18 cellular contexts compared by ENCODE assay signal in the genomic region with DNA sequence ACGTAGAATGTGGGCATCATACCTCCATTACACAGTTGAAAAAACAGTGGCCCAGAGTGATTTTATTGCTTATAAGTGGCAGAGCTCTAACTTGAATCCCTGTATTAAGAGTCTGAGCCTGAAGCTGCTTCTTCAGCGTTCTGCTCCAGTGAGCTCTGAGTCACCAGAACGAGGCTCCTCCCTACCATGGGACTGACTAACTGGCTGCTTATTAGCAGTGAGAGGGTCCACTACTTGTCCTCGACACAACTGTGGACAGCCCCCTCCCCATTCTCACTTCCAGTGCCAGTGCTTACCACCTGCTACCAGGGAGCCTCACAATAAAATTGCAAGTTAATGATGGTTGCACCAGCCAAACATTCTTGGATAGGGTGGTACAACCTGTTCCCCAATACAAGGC.
A peak's percentile ranks its signal among the peaks of the same experiment; 100 is the strongest.
DNase-seq lines count a peak whose midpoint lies in the region; ATAC-seq, FAIRE-seq and TF ChIP-seq lines count a peak whose summit lies in the region.
"Had no signal": no experiment of that assay in that cellular context is flagged by ENCODE, and none has a peak within 500 bp of the region (broad histone marks: within the 10 kb centered on the region; RNA-seq: fewer than 3 reads in every experiment).

No MANE protein-coding gene starts in this region.

- FAIRE-seq in RCC 7860 (lab: Jason Lieb, UNC): peak; percentile 45

- H3K4me3 ChIP-seq in retinal pigment epithelial cell (ENCODE audit: low read length): no peak overlapping the region
- H3K4me3 ChIP-seq: coronary artery, lower lobe of right lung, PC-9 had no signal

- DNase-seq in RCC 7860 (ENCODE audit: low spot score) (peak; percentile 31), hepatic stellate cell (ENCODE audit: low spot score) (peak; percentile 36), retinal pigment epithelial cell (ENCODE audit: low read depth) (peak; percentile 22), NCI-H146 (lab: John Stamatoyannopoulos, UW) (no peak), 8988T (no peak)
- DNase-seq in activated CD4-positive, alpha-beta T cell treated with anti-CD3 and anti-CD28 coated beads for 1 hour: no peak
- DNase-seq: activated CD4-positive, alpha-beta T cell treated with anti-CD3 and anti-CD28 coated beads, Interleukin-2, amount 10 ng/mL, durations not matched to agents 24 days and 14 days; activated naive CD8-positive, alpha-beta T cell treated with anti-CD3 and anti-CD28 coated beads for 36 hours; GDM1; H9; lower lobe of right lung; NCI-H1417; NCI-H774; PC-9; stimulated activated CD4-positive, alpha-beta T cell treated with anti-CD3 and anti-CD28 coated beads, Interleukin-12 subunit alpha, Interleukin-12 subunit beta, amount 100 ng/mL, for 4 hours had no signal

- peak; percentile 41 for ATAC-seq in GM18870 (IDR thresholded peaks at IDR 0.05; ENCODE audit: unreplicated experiment)
- ATAC-seq in HG02970 (IDR thresholded peaks at IDR 0.05; ENCODE audit: low FRiP score, unreplicated experiment): no peak
- ATAC-seq: lower lobe of right lung had no signal

- TF ChIP-seq CTCF in retinal pigment epithelial cell (conservative IDR thresholded peaks at IDR 0.05; ENCODE audit: low read depth, low read length): no peak

Comparison
In these comparisons a context has a peak if more than half of its experiments do, and no peak if none do; other contexts are left out.
1. DNase-seq: peak in RCC 7860 (single experiment), hepatic stellate cell (single experiment) and retinal pigment epithelial cell (single experiment); none in NCI-H146 (single experiment), activated CD4-positive, alpha-beta T cell treated with anti-CD3 and anti-CD28 coated beads for 1 hour (single experiment) and 8988T (single experiment).